Comparison of ENCODE assay signal across 8 cellular contexts in genomic region chr1:16048573-16049189, GRCh38. TPM values are rescaled to one million over a fixed set of nuclear protein-coding genes. Genes with fewer than 3 reads are reported as not detected.
DNase-seq lines count a peak whose midpoint lies in the region; ATAC-seq lines count a peak whose summit lies in the region.

No MANE protein-coding gene starts in this region.

- H3K9ac ChIP-seq in HUES48 (ENCODE audit: low read depth, low read length): no peak overlapping the region
- peak overlapping the region in 1 of 2 donors; percentile 40 for H3K9ac ChIP-seq in mucosa of rectum (ENCODE audit: low read depth in 1 of 2, low read length in 2 of 2)

- H3K36me3 Mint-ChIP-seq in effector memory CD8-positive, alpha-beta T cell (ENCODE audit: insufficient read depth): no peaks in the 10 kb centered on the region

- H3K9me3 ChIP-seq in HUES48 (ENCODE audit: control insufficient read depth, insufficient read depth, low read length) (no peaks in the 10 kb centered on the region), mucosa of rectum (ENCODE audit: control insufficient read depth in 2 of 2, low read length in 2 of 2) (no peaks in the 10 kb centered on the region), thymus (ENCODE audit: control insufficient read depth) (no peaks in the 10 kb centered on the region)

- peak; percentile 61 for ATAC-seq in effector memory CD8-positive, alpha-beta T cell (replicated peaks)

- H3K4me1 Mint-ChIP-seq in effector memory CD8-positive, alpha-beta T cell (ENCODE audit: low read depth in 2 of 2): peaks cover 0 to 2% of the 10 kb centered on the region in 2 donors

- H3K4me3 ChIP-seq in HUES48 (ENCODE audit: low read depth, low read length): peak overlapping the region; percentile 58
- H3K4me3 ChIP-seq in mucosa of rectum (ENCODE audit: low read length in 2 of 2): peak overlapping the region; percentile 50 to 52
- peak overlapping the region; percentile 36 for H3K4me3 ChIP-seq in thymus (ENCODE audit: low read length)

- H3K27ac Mint-ChIP-seq in effector memory CD8-positive, alpha-beta T cell: no peak overlapping the region

- DNase-seq in T follicular helper cell (ENCODE audit: low read depth) (peak; percentile 14), DMS153 (lab: John Stamatoyannopoulos, UW) (no peak), AG08396 (ENCODE audit: low spot score) (no peak), cerebellar cortex (ENCODE audit: low spot score) (no peak)
- DNase-seq in effector memory CD8-positive, alpha-beta T cell: peak in 1 of 3 experiments; percentile 18

- H3K27ac ChIP-seq in HUES48 (ENCODE audit: low read depth, low read length) (no peak overlapping the region), mucosa of rectum (ENCODE audit: low read depth in 2 of 2, low read length in 2 of 2) (no peak overlapping the region), thymus (ENCODE audit: low read depth) (no peak overlapping the region)

- H3K4me1 ChIP-seq in HUES48 (ENCODE audit: control insufficient read depth, insufficient read depth, low read length): peaks cover 2% of the 10 kb centered on the region; the same call in 1 of the 2 replicates
- H3K4me1 ChIP-seq in mucosa of rectum (ENCODE audit: control insufficient read depth in 2 of 2, insufficient read depth in 2 of 2, low read length in 2 of 2): no peaks in the 10 kb centered on the region
- peaks cover 5% of the 10 kb centered on the region for H3K4me1 ChIP-seq in thymus (ENCODE audit: control insufficient read depth, insufficient read depth, low read length)

- peak overlapping the region in 1 of 2 donors; percentile 41 for H3K4me3 Mint-ChIP-seq in effector memory CD8-positive, alpha-beta T cell

- H3K27me3 ChIP-seq in HUES48 (ENCODE audit: control insufficient read depth, insufficient read depth, low read length) (peaks cover 6% of the 10 kb centered on the region; the same call in 1 of the 2 replicates), mucosa of rectum (ENCODE audit: control insufficient read depth in 2 of 2, insufficient read depth in 2 of 2, low read length in 2 of 2) (no peaks in the 10 kb centered on the region), thymus (ENCODE audit: control insufficient read depth, insufficient read depth) (no peaks in the 10 kb centered on the region)

- H3K36me3 ChIP-seq in HUES48 (ENCODE audit: control insufficient read depth, insufficient read depth, low read length) (no peaks in the 10 kb centered on the region), mucosa of rectum (ENCODE audit: control insufficient read depth in 2 of 2, insufficient read depth in 2 of 2, low read length in 2 of 2) (no peaks in the 10 kb centered on the region), thymus (ENCODE audit: control insufficient read depth, insufficient read depth) (no peaks in the 10 kb centered on the region)

- 3% methylated on average over 25 of the region's 25 CpGs for WGBS in thymus

- no peaks in the 10 kb centered on the region for H3K9me3 Mint-ChIP-seq in effector memory CD8-positive, alpha-beta T cell

- peaks cover 22 to 71% of the 10 kb centered on the region in 2 donors for H3K27me3 Mint-ChIP-seq in effector memory CD8-positive, alpha-beta T cell

RNA-seq across cellular contexts. Expression of gene CLCNKB, which starts 5.1 kb away (rescaled TPM):
- polyA plus RNA-seq in thymus: 0.34 TPM

RNA-seq across cellular contexts. Expression of gene FAM131C, which starts 24.8 kb away (rescaled TPM):
- 0.96 TPM for polyA plus RNA-seq in thymus

RNA-seq across cellular contexts. Expression of gene CLCNKA, which starts 26.8 kb away (rescaled TPM):
- 0.30 TPM for polyA plus RNA-seq in thymus

RNA-seq across cellular contexts. Expression of gene HSPB7, which starts 30.8 kb away (rescaled TPM):
- polyA plus RNA-seq in thymus: 9.5 TPM

RNA-seq across cellular contexts. Expression of gene SRARP, which starts 44.6 kb away (rescaled TPM):
- 0.11 TPM for polyA plus RNA-seq in thymus
